Comparison of ENCODE assay signal across 35 cellular contexts in the genomic region with DNA sequence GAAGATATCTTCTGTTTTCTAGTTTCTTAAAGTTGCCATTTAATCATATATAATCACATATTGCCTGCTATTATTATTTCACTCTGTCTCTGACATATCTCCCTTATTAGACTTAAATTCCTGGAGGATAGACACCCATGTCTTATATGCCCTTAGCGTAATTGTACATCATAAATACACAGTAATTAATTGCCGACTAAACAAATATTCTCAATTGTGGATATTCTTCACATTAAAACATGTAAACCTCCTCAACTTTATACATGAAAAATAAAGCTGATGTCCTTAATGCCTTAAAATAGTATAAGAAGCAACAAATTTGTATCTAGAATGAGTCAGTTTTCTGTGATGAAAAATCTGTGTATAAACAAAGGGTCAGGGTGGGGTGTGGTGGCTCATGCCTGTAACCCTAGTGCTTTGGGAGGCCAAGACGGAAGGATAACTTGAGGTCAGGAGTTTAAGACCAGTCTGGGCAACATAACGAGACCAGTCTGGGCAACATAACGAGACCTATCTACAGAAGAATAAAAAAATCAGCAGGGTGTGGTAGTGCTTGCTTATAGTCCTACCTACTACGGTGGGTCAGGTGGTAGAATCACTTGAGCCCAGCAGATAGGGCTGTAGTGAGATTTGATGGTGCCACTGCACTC.
"Had no signal": no experiment of that assay in that cellular context is flagged by ENCODE, and none has a peak within 500 bp of the region (broad histone marks: within the 10 kb centered on the region; RNA-seq: fewer than 3 reads in every experiment).

No MANE protein-coding gene starts in this region.

- H3K4me1 ChIP-seq: ascending aorta had no signal

- H3K27ac Mint-ChIP-seq: activated CD4-positive, alpha-beta memory T cell treated with anti-CD3 and anti-CD28 coated beads, Interleukin-2, amount 10 ng/mL, durations not matched to agents 7 days and 5 days; activated naive CD8-positive, alpha-beta T cell treated with anti-CD3 and anti-CD28 coated beads, Interleukin-2, amount 10 ng/mL, durations not matched to agents 7 days and 5 days; activated T-cell treated with anti-CD3 and anti-CD28 coated beads, Interleukin-2, amount 50 U/mL, for 72 hours; activated T-helper 17 cell treated with anti-CD3 and anti-CD28 coated beads, Interleukin-2, amount 50 U/mL, for 72 hours had no signal

- ATAC-seq: activated T-cell treated with anti-CD3 and anti-CD28 coated beads, Interleukin-2, amount 50 U/mL, for 72 hours; activated T-helper 17 cell treated with anti-CD3 and anti-CD28 coated beads, Interleukin-2, amount 50 U/mL, for 72 hours; PC-3; Right ventricle myocardium inferior; SK-N-SH treated with all-trans-retinoic acid at 6 μM for 48 hours; T-cell had no signal

- H3K4me3 ChIP-seq: ascending aorta, Peyer's patch had no signal

- H3K4me3 Mint-ChIP-seq: activated CD4-positive, alpha-beta memory T cell treated with anti-CD3 and anti-CD28 coated beads, Interleukin-2, amount 10 ng/mL, durations not matched to agents 7 days and 5 days; activated naive CD8-positive, alpha-beta T cell treated with anti-CD3 and anti-CD28 coated beads, Interleukin-2, amount 10 ng/mL, durations not matched to agents 7 days and 5 days; activated T-cell treated with anti-CD3 and anti-CD28 coated beads, Interleukin-2, amount 50 U/mL, for 72 hours; activated T-helper 17 cell treated with anti-CD3 and anti-CD28 coated beads, Interleukin-2, amount 50 U/mL, for 72 hours; T-cell had no signal

- H3K9me3 Mint-ChIP-seq: activated T-helper 17 cell treated with anti-CD3 and anti-CD28 coated beads, Interleukin-2, amount 50 U/mL, for 72 hours had no signal

- H3K27me3 Mint-ChIP-seq: activated CD4-positive, alpha-beta memory T cell treated with anti-CD3 and anti-CD28 coated beads, Interleukin-2, amount 10 ng/mL, durations not matched to agents 7 days and 5 days; activated naive CD8-positive, alpha-beta T cell treated with anti-CD3 and anti-CD28 coated beads, Interleukin-2, amount 10 ng/mL, durations not matched to agents 7 days and 5 days; activated T-helper 17 cell treated with anti-CD3 and anti-CD28 coated beads, Interleukin-2, amount 50 U/mL, for 72 hours; T-cell had no signal

- H3K27me3 ChIP-seq: ascending aorta, Peyer's patch had no signal

- H3K9me3 ChIP-seq: Peyer's patch had no signal

- DNase-seq: activated CD4-positive, alpha-beta memory T cell treated with anti-CD3 and anti-CD28 coated beads, Interleukin-2, amount 10 ng/mL, durations not matched to agents 7 days and 5 days; activated CD4-positive, alpha-beta T cell treated with anti-CD3 and anti-CD28 coated beads for 1 hour; activated CD4-positive, alpha-beta T cell treated with anti-CD3 and anti-CD28 coated beads for 48 hours; activated CD4-positive, CD25-positive, alpha-beta regulatory T cell; activated CD8-positive, alpha-beta memory T cell treated with anti-CD3 and anti-CD28 coated beads for 24 hours; activated effector memory CD4-positive, alpha-beta T cell treated with anti-CD3 and anti-CD28 coated beads, Interleukin-2, amount 50 U/mL, for 16 hours; activated naive CD4-positive, alpha-beta T cell; activated naive CD4-positive, alpha-beta T cell treated with anti-CD3 and anti-CD28 coated beads, Interleukin-2, amount 50 U/mL, for 16 hours; activated naive CD8-positive, alpha-beta T cell treated with anti-CD3 and anti-CD28 coated beads, Interleukin-2, amount 10 ng/mL, durations not matched to agents 7 days and 5 days; activated T-cell treated with anti-CD3 and anti-CD28 coated beads, Interleukin-2, amount 50 U/mL, for 1 hour; activated T-cell treated with anti-CD3 and anti-CD28 coated beads, Interleukin-2, amount 50 U/mL, for 72 hours; amygdala; NCI-H1092 treated with DMSO at 0.1 percent for 48 hours; NCI-H1417; NCI-H146; NCI-H187; NCI-H2029 treated with DMSO at 0.1 percent for 48 hours; NCI-H2107; NCI-H2171; NCI-H510A; NCI-H526; NCI-H748 treated with DMSO at 0.1 percent for 48 hours; NK-92 treated with Interleukin-12 subunit alpha and Interleukin-12 subunit beta, amount 100 ng/mL, for 24 hours; PC-3; Peyer's patch; SIG-M5; T-cell; T-helper 2 cell; T-helper 9 cell had no signal

- H3K27ac ChIP-seq: ascending aorta, Peyer's patch, RWPE1, VCaP had no signal
